1 cellular context compared by ENCODE assay signal in genomic region chr19:48994035-48994386, GRCh38.
TF ChIP-seq lines count a peak whose summit lies in the region.

No MANE protein-coding gene starts in this region.

TF ChIP-seq in GM12878, 131 proteins besides CTCF, POLR2A, EP300 and RAD21:
- TF ChIP-seq ATF7 (IDR thresholded peaks at IDR 0.05; ENCODE audit: low read depth): no peak
- no peak for TF ChIP-seq SUPT20H (IDR thresholded peaks at IDR 0.05; ENCODE audit: borderline replicate concordance, control insufficient read depth, low read depth, low read length)
- no peak for TF ChIP-seq STAT1 (conservative IDR thresholded peaks at IDR 0.05)
- TF ChIP-seq WRNIP1 (IDR thresholded peaks at IDR 0.05; ENCODE audit: borderline replicate concordance, low read depth, low read length): 0 out of 2 replicates have a peak, but pooled peaks have one; percentile 21
